ENCODE assay signal across 19 cellular contexts in the genomic region with DNA sequence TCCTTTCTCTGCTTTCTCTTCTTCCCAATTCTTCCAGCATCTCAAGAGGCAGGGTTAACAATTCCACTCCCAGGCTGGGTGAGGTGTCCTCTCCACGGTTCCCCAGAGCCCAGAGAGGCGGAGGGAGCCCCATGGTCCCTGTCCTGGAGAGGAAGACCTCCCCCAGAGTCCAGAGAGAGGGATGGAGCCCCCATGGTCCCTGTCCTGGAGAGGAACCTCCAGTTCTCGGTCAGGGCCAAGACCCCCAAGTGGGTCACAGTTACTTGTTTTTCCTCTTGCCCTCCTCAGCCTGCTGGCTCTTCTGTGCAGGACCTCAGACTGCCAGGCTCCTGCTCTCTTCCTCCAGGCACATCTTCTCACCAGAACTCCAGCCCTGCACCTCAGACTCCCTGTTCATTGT.
DNase-seq lines count a peak whose midpoint lies in the region; ATAC-seq and TF ChIP-seq lines count a peak whose summit lies in the region.
"Had no signal": no experiment of that assay in that cellular context is flagged by ENCODE, and none has a peak within 500 bp of the region (broad histone marks: within the 10 kb centered on the region; RNA-seq: fewer than 3 reads in every experiment).

No MANE protein-coding gene starts in this region.

- H4K91ac ChIP-seq in IMR-90 (ENCODE audit: insufficient read depth, low read depth, low read length) (peak overlapping the region; percentile 84), neuronal stem cell (ENCODE audit: low read depth, low read length, poor library complexity) (no peak overlapping the region)

- peak overlapping the region; percentile 73 for H2AK9ac ChIP-seq in IMR-90 (replicated peaks; ENCODE audit: low read depth, low read length, poor library complexity)

- peak overlapping the region; percentile 94 for H3K27ac Mint-ChIP-seq in activated CD4-positive, alpha-beta T cell treated with anti-CD3 and anti-CD28 coated beads, Interleukin-2, amount 10 ng/mL, durations not matched to agents 7 days and 5 days
- H3K27ac Mint-ChIP-seq in brain = peak overlapping the region in 3 of 5 experiments; percentile 18 to 61 (median 40)

- H4K8ac ChIP-seq in IMR-90 (ENCODE audit: low read depth in 2 of 2, low read length in 2 of 2) (peak overlapping the region; percentile 5 to 60), neuronal stem cell (ENCODE audit: low read depth, low read length) (no peak overlapping the region)

- H3K4me1 ChIP-seq in IMR-90 (ENCODE audit: control insufficient read depth, insufficient read depth, low read length) (peaks cover 11% of the 10 kb centered on the region), neuronal stem cell (ENCODE audit: control insufficient read depth in 2 of 2, insufficient read depth in 1 of 2, low read depth in 1 of 2, low read length in 2 of 2) (peaks cover 7 to 8% of the 10 kb centered on the region in 2 donors)
- H3K4me1 ChIP-seq: A549, ascending aorta, parathyroid adenoma had no signal

- DNase-seq in activated CD4-positive, alpha-beta T cell treated with anti-CD3 and anti-CD28 coated beads, Interleukin-2, amount 10 ng/mL, durations not matched to agents 7 days and 5 days = no peak
- no peak for DNase-seq in activated CD4-positive, alpha-beta T cell treated with anti-CD3 and anti-CD28 coated beads for 48 hours
- no peak for DNase-seq in IMR-90
- DNase-seq in neuronal stem cell (ENCODE audit: low spot score) = no peak
- DNase-seq in cardiac septum (ENCODE audit: low spot score) = no peak
- no peak for DNase-seq in AML-193 (lab: John Stamatoyannopoulos, UW)
- DNase-seq: activated CD8-positive, alpha-beta memory T cell treated with anti-CD3 and anti-CD28 coated beads, Interleukin-2, amount 50 U/mL, for 48 hours; GDM1; KG1; kidney glomerular epithelial cell; NCI-H1436; SHP77 treated with DMSO at 0.1 percent for 48 hours; spleen; substantia nigra had no signal

- peak overlapping the region; percentile 73 for H2BK5ac ChIP-seq in IMR-90 (ENCODE audit: low read depth, low read length, poor library complexity, severe bottlenecking)
- no peak overlapping the region for H2BK5ac ChIP-seq in neuronal stem cell (ENCODE audit: low read length)

- peak overlapping the region; percentile 79 for H4K5ac ChIP-seq in IMR-90 (ENCODE audit: low read depth, low read length)

- peak overlapping the region; percentile 19 for H2BK20ac ChIP-seq in IMR-90 (ENCODE audit: low read depth, low read length)

- H3K4ac ChIP-seq in IMR-90 (ENCODE audit: low read depth, low read length) (peak overlapping the region; percentile 75), neuronal stem cell (ENCODE audit: low read length) (no peak overlapping the region)

- H3K14ac ChIP-seq in IMR-90 (replicated peaks; ENCODE audit: low read depth, low read length) = peak overlapping the region; percentile 88
- H3K14ac ChIP-seq in neuronal stem cell (ENCODE audit: low read length) = no peak overlapping the region

- H3K27ac ChIP-seq in IMR-90 (ENCODE audit: insufficient read depth, low read length) (peak overlapping the region; percentile 36), neuronal stem cell (replicated peaks; ENCODE audit: low read length) (no peak overlapping the region)
- H3K27ac ChIP-seq: A549, ascending aorta, parathyroid adenoma had no signal

- ATAC-seq in IMR-90 (ENCODE audit: low read depth) (no peak), HG02642 (IDR thresholded peaks at IDR 0.05; ENCODE audit: poor library complexity, unreplicated experiment) (no peak)
- ATAC-seq: A549 had no signal

- peaks cover 13% of the 10 kb centered on the region for H3K9me1 ChIP-seq in IMR-90 (ENCODE audit: insufficient read depth, low read length)

- H2BK120ac ChIP-seq in IMR-90 (ENCODE audit: low read depth, low read length) = peak overlapping the region; percentile 69
- H2BK120ac ChIP-seq in neuronal stem cell (ENCODE audit: low read depth, low read length) = no peak overlapping the region

- TF ChIP-seq CTCF in IMR-90 (conservative IDR thresholded peaks at IDR 0.05; ENCODE audit: low read depth, low read length) (no peak), brain (conservative IDR thresholded peaks at IDR 0.05) (no peak)

- dilution Hi-C loops in IMR-90 (cut with HindIII; ENCODE audit: low sequenced_read_pairs, unreplicated experiment) = no loop called here

- 0 out of 2 replicates have a peak overlapping the region, but pooled peaks have one; percentile 27 for H3K56ac ChIP-seq in IMR-90 (ENCODE audit: extremely low read depth, insufficient read depth, low read length)

- no peaks in the 10 kb centered on the region for H4K20me1 ChIP-seq in IMR-90 (ENCODE audit: insufficient read depth, low read length)

- H3K4me2 ChIP-seq in IMR-90 (ENCODE audit: low read depth, low read length) (no peak overlapping the region), neuronal stem cell (ENCODE audit: insufficient read depth, low read length, poor library complexity, severe bottlenecking) (no peak overlapping the region)
- H3K4me2 ChIP-seq: A549 had no signal

- H2AK5ac ChIP-seq in IMR-90 (ENCODE audit: low read depth, low read length) (peak overlapping the region; percentile 93), neuronal stem cell (ENCODE audit: low read depth, low read length) (peak overlapping the region; percentile 9)

- peak overlapping the region; percentile 59; the same call in 1 of the 2 replicates for H3K18ac ChIP-seq in IMR-90 (ENCODE audit: low read depth, low read length)
- H3K18ac ChIP-seq in neuronal stem cell (ENCODE audit: low read length) = peak overlapping the region; percentile 6

- no peak overlapping the region for H2BK12ac ChIP-seq in neuronal stem cell (ENCODE audit: low read length)

- H3K9me3 ChIP-seq in IMR-90 (ENCODE audit: control insufficient read depth, insufficient read depth, low read length) (no peaks in the 10 kb centered on the region), neuronal stem cell (replicated peaks in 1 of 2; ENCODE audit: control insufficient read depth in 2 of 2, insufficient read depth in 1 of 2, low read depth in 1 of 2, low read length in 2 of 2) (no peaks in the 10 kb centered on the region)
- H3K9me3 ChIP-seq: A549, ascending aorta, spleen had no signal

- H3K36me3 ChIP-seq in IMR-90 (ENCODE audit: control insufficient read depth, insufficient read depth, low read length) (peaks cover 5% of the 10 kb centered on the region; the same call in 1 of the 2 replicates), neuronal stem cell (replicated peaks in 1 of 2; ENCODE audit: control insufficient read depth in 2 of 2, insufficient read depth in 2 of 2, low read length in 2 of 2) (peaks cover 0 to 4% of the 10 kb centered on the region in 2 donors)

- no peak for TF ChIP-seq RAD21 in IMR-90 (IDR thresholded peaks at IDR 0.05; ENCODE audit: low read length)

- peak overlapping the region; percentile 54 for H3K4me3 Mint-ChIP-seq in activated CD4-positive, alpha-beta T cell treated with anti-CD3 and anti-CD28 coated beads, Interleukin-2, amount 10 ng/mL, durations not matched to agents 7 days and 5 days
- no peak overlapping the region for H3K4me3 Mint-ChIP-seq in brain

- H3K9ac ChIP-seq in IMR-90 (ENCODE audit: low read depth, low read length) (peak overlapping the region; percentile 24; the same call in 1 of the 2 replicates), neuronal stem cell (ENCODE audit: low read depth, low read length, poor library complexity) (no peak overlapping the region)
- H3K9ac ChIP-seq: parathyroid adenoma had no signal

- H2BK15ac ChIP-seq in IMR-90 (ENCODE audit: low read depth, low read length) (peak overlapping the region; percentile 95; the same call in 2 of the 3 replicates), neuronal stem cell (ENCODE audit: low read length) (no peak overlapping the region)

- H3K4me3 ChIP-seq in IMR-90 (ENCODE audit: insufficient read depth, low read depth, low read length) (no peak overlapping the region), neuronal stem cell (ENCODE audit: low read length in 2 of 2) (no peak overlapping the region)
- H3K4me3 ChIP-seq: A549, ascending aorta had no signal

- intact Hi-C loops in IMR-90 (cut with micrococcal nuclease) (loop anchor here (10.0 kb wide), 1 partner anchor 215 kb away; no protein-coding TSS in a partner anchor), cardiac septum (cut with DNase I) (no loop called here)

- no peaks in the 10 kb centered on the region for H3K27me3 Mint-ChIP-seq in activated CD4-positive, alpha-beta T cell treated with anti-CD3 and anti-CD28 coated beads, Interleukin-2, amount 10 ng/mL, durations not matched to agents 7 days and 5 days
- H3K27me3 Mint-ChIP-seq in brain = peaks cover 3% of the 10 kb centered on the region

- H3K23ac ChIP-seq in IMR-90 (ENCODE audit: low read depth, low read length) (peak overlapping the region; percentile 90), neuronal stem cell (ENCODE audit: low read depth, low read length, poor library complexity) (no peak overlapping the region)

- CTCF ChIA-PET in activated CD4-positive, alpha-beta T cell treated with anti-CD3 and anti-CD28 coated beads, Interleukin-2, amount 10 ng/mL, durations not matched to agents 7 days and 5 days (lab: Charles Lee) = no interaction called here
- CTCF ChIA-PET in IMR-90 (lab: Yijun Ruan, JAX) = no interaction called here

- no peak overlapping the region for H2AFZ ChIP-seq in IMR-90 (replicated peaks; ENCODE audit: low read length, poor library complexity)
- no peak overlapping the region for H2AFZ ChIP-seq in neuronal stem cell (ENCODE audit: low read length)
- H2AFZ ChIP-seq: parathyroid adenoma had no signal

- in situ Hi-C loops in IMR-90 (cut with MboI; ENCODE audit: low sequenced_read_pairs) = no loop called here

- H3K4me1 Mint-ChIP-seq in activated CD4-positive, alpha-beta T cell treated with anti-CD3 and anti-CD28 coated beads, Interleukin-2, amount 10 ng/mL, durations not matched to agents 7 days and 5 days = peaks cover 67% of the 10 kb centered on the region
- peaks cover 64% of the 10 kb centered on the region for H3K4me1 Mint-ChIP-seq in brain

- H3K27me3 ChIP-seq in IMR-90 (ENCODE audit: control insufficient read depth, insufficient read depth, low read length) (no peaks in the 10 kb centered on the region), neuronal stem cell (ENCODE audit: control insufficient read depth in 3 of 3, insufficient read depth in 3 of 3, low read depth in 1 of 3, low read length in 3 of 3) (no peaks in the 10 kb centered on the region)
- H3K27me3 ChIP-seq: ascending aorta, spleen had no signal

- POLR2A ChIA-PET in activated CD4-positive, alpha-beta T cell treated with anti-CD3 and anti-CD28 coated beads, Interleukin-2, amount 10 ng/mL, durations not matched to agents 7 days and 5 days (lab: Charles Lee) = interaction anchor here (0.7 kb wide), 1 partner anchor 125 kb away, joined by 3 read pairs; no protein-coding TSS in a partner anchor
- POLR2A ChIA-PET in IMR-90 (lab: Charles Lee; ENCODE audit: unreplicated experiment) = no interaction called here

- peaks cover 20% of the 10 kb centered on the region for H3K36me3 Mint-ChIP-seq in activated CD4-positive, alpha-beta T cell treated with anti-CD3 and anti-CD28 coated beads, Interleukin-2, amount 10 ng/mL, durations not matched to agents 7 days and 5 days (ENCODE audit: low read depth)
- H3K36me3 Mint-ChIP-seq in brain = peaks cover 14% of the 10 kb centered on the region

- 100% methylated on average over 1 of the region's 3 CpGs; no CpG with 5 or more reads in 1 of the 2 experiments for WGBS in IMR-90 (ENCODE audit: extremely low coverage in 2 of 2, insufficient read length in 1 of 2), 2 experiments
- no CpG with 5 or more reads among the region's 3 CpGs for WGBS in neuronal stem cell (ENCODE audit: extremely low coverage in 2 of 2, insufficient read length in 2 of 2, insufficient replicate concordance in 1 of 2), 2 donors

- H3K79me1 ChIP-seq in IMR-90 (ENCODE audit: low read depth in 1 of 2, low read length in 2 of 2) (peaks cover 31 to 83% of the 10 kb centered on the region in 2 experiments), neuronal stem cell (ENCODE audit: low read depth, low read length) (no peaks in the 10 kb centered on the region)

- no TSS peak for BruUV-seq in IMR-90 (replicated peaks; lab: Mats Ljungman, UMichigan)

- no peak for TF ChIP-seq POLR2A in IMR-90 (IDR thresholded peaks at IDR 0.05; ENCODE audit: low read depth, low read length)

- H3K9me3 Mint-ChIP-seq in activated CD4-positive, alpha-beta T cell treated with anti-CD3 and anti-CD28 coated beads, Interleukin-2, amount 10 ng/mL, durations not matched to agents 7 days and 5 days = no peaks in the 10 kb centered on the region
- no peaks in the 10 kb centered on the region for H3K9me3 Mint-ChIP-seq in brain
